Comparison of ENCODE assay signal across 9 cellular contexts in genomic region chr20:38875170-38875993, GRCh38.
DNase-seq lines count a peak whose midpoint lies in the region; ATAC-seq and TF ChIP-seq lines count a peak whose summit lies in the region.
"Had no signal": no experiment of that assay in that cellular context is flagged by ENCODE, and none has a peak within 500 bp of the region (broad histone marks: within the 10 kb centered on the region; RNA-seq: fewer than 3 reads in every experiment).

No MANE protein-coding gene starts in this region.

- peak; percentile 57 for ATAC-seq in HG02870 (IDR thresholded peaks at IDR 0.05; ENCODE audit: unreplicated experiment)

- TF ChIP-seq POLR2A in GM18951 (IDR thresholded peaks at IDR 0.05; ENCODE audit: extremely low read depth, insufficient read depth, insufficient read length), result peak; percentile 32

- no peak for TF ChIP-seq CTCF in brain microvascular endothelial cell (IDR thresholded peaks at IDR 0.05; ENCODE audit: low read depth, low read length, missing control alignments)

- intact Hi-C loops in posterior cingulate gyrus (cut with DNase I), result no loop called here

- H3K36me3 ChIP-seq in brain microvascular endothelial cell (replicated peaks), result no peaks in the 10 kb centered on the region

- H3K27ac ChIP-seq in angular gyrus (ENCODE audit: low read depth, low read length) (peak overlapping the region; percentile 88), brain microvascular endothelial cell (no peak overlapping the region)

- peak; percentile 95 for DNase-seq in RPMI8226
- peak in 6 of 10 donors; percentile 44 to 93 (median 78) for DNase-seq in posterior cingulate gyrus
- no peak for DNase-seq in EL
- DNase-seq in brain microvascular endothelial cell, result no peak
- DNase-seq in iPS-NIHi7 (ENCODE audit: extremely low spot score), result no peak

- in situ Hi-C loops in GM18951 (cut with MboI; ENCODE audit: low sequenced_read_pairs, unreplicated experiment), result loop anchor here (10.0 kb wide), 1 partner anchor 71 kb away; the partner anchor contains the start of gene PPP1R16B
- in situ Hi-C loops in brain microvascular endothelial cell (cut with HindIII; ENCODE audit: low pct_ligation_motif_present, low sequenced_read_pairs), result no loop called here

- no peaks in the 10 kb centered on the region for H3K27me3 ChIP-seq in brain microvascular endothelial cell (replicated peaks)

- H3K4me3 ChIP-seq in brain microvascular endothelial cell (ENCODE audit: low read depth, low read length), result no peak overlapping the region
- H3K4me3 ChIP-seq: lung had no signal

Comparison
In these comparisons a context has a peak if more than half of its experiments do, and no peak if none do; other contexts are left out.
1. DNase-seq: peak in RPMI8226 (single experiment) and posterior cingulate gyrus (6 of 10); none in EL (single experiment), brain microvascular endothelial cell (single experiment) and iPS-NIHi7 (single experiment).